Comparison of ENCODE assay signal across 8 cellular contexts in the genomic region with DNA sequence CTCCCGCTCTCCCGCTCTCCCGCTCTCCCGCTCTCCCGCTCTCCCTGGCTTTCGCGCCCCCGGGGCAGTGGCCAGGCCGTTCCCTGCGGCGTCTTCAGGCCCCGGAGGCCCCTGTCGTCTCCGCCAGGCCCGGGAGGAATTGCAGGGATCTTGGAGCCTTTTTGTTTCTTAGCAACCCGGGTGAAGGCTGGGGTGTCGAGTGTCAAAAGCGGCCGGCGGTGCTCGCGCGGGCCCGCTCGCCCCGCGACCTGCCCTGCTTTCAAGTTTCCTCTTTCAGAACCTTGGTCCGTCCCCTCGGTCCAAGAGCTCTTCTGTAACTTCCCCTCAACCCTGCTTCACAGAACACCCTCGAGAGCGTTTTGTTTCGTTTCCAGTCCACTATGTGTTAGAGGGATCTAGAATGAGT. TPM values are rescaled to one million over a fixed set of nuclear protein-coding genes. Genes with fewer than 3 reads are reported as not detected.
DNase-seq lines count a peak whose midpoint lies in the region; ATAC-seq and TF ChIP-seq lines count a peak whose summit lies in the region.

No MANE protein-coding gene starts in this region.

- H3K27me3 ChIP-seq in ectodermal cell (ENCODE audit: control insufficient read depth, insufficient read depth, low read length, poor library complexity, severe bottlenecking) = no peaks in the 10 kb centered on the region
- H3K27me3 ChIP-seq in liver (ENCODE audit: control insufficient read depth in 4 of 4, insufficient read depth in 4 of 4, low read length in 3 of 4) = no peaks in the 10 kb centered on the region

- TF ChIP-seq CTCF in liver (IDR thresholded peaks at IDR 0.05; ENCODE audit: low read depth, low read length, missing input control) = no peak

- H3K4me3 Mint-ChIP-seq in activated CD4-positive, alpha-beta T cell treated with anti-CD3 and anti-CD28 coated beads for 36 hours = peak overlapping the region; percentile 93

- DNase-seq in activated T-cell treated with anti-CD3 and anti-CD28 coated beads for 48 hours (ENCODE audit: low read depth) (peak; percentile 24), activated T-cell treated with anti-CD3 and anti-CD28 coated beads for 4 hours (no peak), NCI-H1417 treated with DMSO at 0.1 percent for 48 hours (lab: John Stamatoyannopoulos, UW) (peak; percentile 12)
- peak; percentile 59 for DNase-seq in activated CD4-positive, alpha-beta T cell treated with anti-CD3 and anti-CD28 coated beads for 36 hours
- peak; percentile 11 for DNase-seq in stimulated activated CD8-positive, alpha-beta memory T cell treated with anti-CD3 and anti-CD28 coated beads, Interleukin-12 subunit alpha, Interleukin-12 subunit beta, amount 100 ng/mL, for 1 hour (ENCODE audit: low read depth)

- peak overlapping the region; percentile 89 for H3K4me3 ChIP-seq in ectodermal cell (ENCODE audit: insufficient read depth, low read depth, low read length)
- peak overlapping the region; percentile 76 to 96 (median 89) for H3K4me3 ChIP-seq in liver (ENCODE audit: low read depth in 1 of 3, low read length in 3 of 3)

- POLR2A ChIA-PET in activated CD4-positive, alpha-beta T cell treated with anti-CD3 and anti-CD28 coated beads for 36 hours (lab: Charles Lee) = interaction anchor here (0.5 to 2.9 kb wide), 2 partner anchors 67 to 74 kb away, joined by 4 to 17 read pairs; partner anchors contain the start of gene RNF125

- H3K9ac ChIP-seq in liver (ENCODE audit: low read depth in 1 of 2, low read length in 2 of 2) = peak overlapping the region; percentile 34 to 74

- H3K36me3 ChIP-seq in ectodermal cell (ENCODE audit: control insufficient read depth, insufficient read depth, low read length) (no peaks in the 10 kb centered on the region), liver (ENCODE audit: control insufficient read depth in 4 of 4, insufficient read depth in 3 of 4, low read depth in 1 of 4, low read length in 3 of 4) (peaks cover 0 to 4% (median 0%) of the 10 kb centered on the region in 4 donors)

- peak; percentile 36 for ATAC-seq in HG02798 (IDR thresholded peaks at IDR 0.05; ENCODE audit: poor library complexity, unreplicated experiment)
- no peak for ATAC-seq in activated CD4-positive, alpha-beta T cell treated with anti-CD3 and anti-CD28 coated beads for 36 hours

- intact Hi-C loops in activated CD4-positive, alpha-beta T cell treated with anti-CD3 and anti-CD28 coated beads for 36 hours (cut with DNase I, micrococcal nuclease) = loop anchor here (5.0 to 10.0 kb wide), 3 partner anchors 41 to 439 kb away; no protein-coding TSS in a partner anchor

- 0 to 1% methylated on average over 32 of the region's 32 CpGs for WGBS in ectodermal cell, 2 experiments
- under 1% methylated on average over 32 of the region's 32 CpGs for WGBS in liver

- TF ChIP-seq RAD21 in liver (IDR thresholded peaks at IDR 0.05) = no peak

- no peaks in the 10 kb centered on the region for H3K27me3 Mint-ChIP-seq in activated CD4-positive, alpha-beta T cell treated with anti-CD3 and anti-CD28 coated beads for 36 hours

- H3K36me3 Mint-ChIP-seq in activated CD4-positive, alpha-beta T cell treated with anti-CD3 and anti-CD28 coated beads for 36 hours (ENCODE audit: low read depth) = peaks cover 38% of the 10 kb centered on the region

- H3K27ac ChIP-seq in ectodermal cell (ENCODE audit: insufficient read depth, low read depth, low read length, poor library complexity, severe bottlenecking) (peak overlapping the region; percentile 87), liver (ENCODE audit: low read depth in 1 of 2, low read length in 2 of 2) (peak overlapping the region; percentile 98 to 99)

- H3K9me3 ChIP-seq in ectodermal cell (ENCODE audit: control insufficient read depth, low read length) (no peaks in the 10 kb centered on the region), liver (ENCODE audit: control insufficient read depth in 4 of 4, low read length in 3 of 4) (no peaks in the 10 kb centered on the region)

- H3K9me3 Mint-ChIP-seq in activated CD4-positive, alpha-beta T cell treated with anti-CD3 and anti-CD28 coated beads for 36 hours (ENCODE audit: low read depth) = no peaks in the 10 kb centered on the region

- H3K4me1 Mint-ChIP-seq in activated CD4-positive, alpha-beta T cell treated with anti-CD3 and anti-CD28 coated beads for 36 hours = peaks cover 46% of the 10 kb centered on the region

- CTCF ChIA-PET in activated CD4-positive, alpha-beta T cell treated with anti-CD3 and anti-CD28 coated beads for 36 hours (lab: Charles Lee) = interaction anchor here (1.0 kb wide), 1 partner anchor 72 kb away, joined by 3 read pairs; no protein-coding TSS in a partner anchor

- peak overlapping the region; percentile 96 for H3K27ac Mint-ChIP-seq in activated CD4-positive, alpha-beta T cell treated with anti-CD3 and anti-CD28 coated beads for 36 hours

- H3K4me1 ChIP-seq in ectodermal cell (ENCODE audit: control insufficient read depth, insufficient read depth, low read length) (no peaks in the 10 kb centered on the region), liver (ENCODE audit: control insufficient read depth in 4 of 4, insufficient read depth in 4 of 4, low read length in 3 of 4) (peaks cover 7 to 45% (median 34%) of the 10 kb centered on the region in 4 donors)

TF ChIP-seq in liver, 16 proteins besides CTCF, POLR2A, EP300 and RAD21:
- TF ChIP-seq, protein P1, sequence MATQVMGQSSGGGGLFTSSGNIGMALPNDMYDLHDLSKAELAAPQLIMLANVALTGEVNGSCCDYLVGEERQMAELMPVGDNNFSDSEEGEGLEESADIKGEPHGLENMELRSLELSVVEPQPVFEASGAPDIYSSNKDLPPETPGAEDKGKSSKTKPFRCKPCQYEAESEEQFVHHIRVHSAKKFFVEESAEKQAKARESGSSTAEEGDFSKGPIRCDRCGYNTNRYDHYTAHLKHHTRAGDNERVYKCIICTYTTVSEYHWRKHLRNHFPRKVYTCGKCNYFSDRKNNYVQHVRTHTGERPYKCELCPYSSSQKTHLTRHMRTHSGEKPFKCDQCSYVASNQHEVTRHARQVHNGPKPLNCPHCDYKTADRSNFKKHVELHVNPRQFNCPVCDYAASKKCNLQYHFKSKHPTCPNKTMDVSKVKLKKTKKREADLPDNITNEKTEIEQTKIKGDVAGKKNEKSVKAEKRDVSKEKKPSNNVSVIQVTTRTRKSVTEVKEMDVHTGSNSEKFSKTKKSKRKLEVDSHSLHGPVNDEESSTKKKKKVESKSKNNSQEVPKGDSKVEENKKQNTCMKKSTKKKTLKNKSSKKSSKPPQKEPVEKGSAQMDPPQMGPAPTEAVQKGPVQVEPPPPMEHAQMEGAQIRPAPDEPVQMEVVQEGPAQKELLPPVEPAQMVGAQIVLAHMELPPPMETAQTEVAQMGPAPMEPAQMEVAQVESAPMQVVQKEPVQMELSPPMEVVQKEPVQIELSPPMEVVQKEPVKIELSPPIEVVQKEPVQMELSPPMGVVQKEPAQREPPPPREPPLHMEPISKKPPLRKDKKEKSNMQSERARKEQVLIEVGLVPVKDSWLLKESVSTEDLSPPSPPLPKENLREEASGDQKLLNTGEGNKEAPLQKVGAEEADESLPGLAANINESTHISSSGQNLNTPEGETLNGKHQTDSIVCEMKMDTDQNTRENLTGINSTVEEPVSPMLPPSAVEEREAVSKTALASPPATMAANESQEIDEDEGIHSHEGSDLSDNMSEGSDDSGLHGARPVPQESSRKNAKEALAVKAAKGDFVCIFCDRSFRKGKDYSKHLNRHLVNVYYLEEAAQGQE (IDR thresholded peaks at IDR 0.05) = peak; percentile 69
- TF ChIP-seq EGR1 (IDR thresholded peaks at IDR 0.05; ENCODE audit: low read depth in 2 of 2) = no peak

RNA-seq across cellular contexts. Expression of gene RNF138, which starts 1.4 kb away (rescaled TPM):
- 10 to 100 TPM; 84.4 to 85.1 TPM for total RNA-seq in activated CD4-positive, alpha-beta T cell treated with anti-CD3 and anti-CD28 coated beads for 36 hours
- polyA plus RNA-seq in ectodermal cell (2013, experiment 1 of 4) = 80.7 TPM
- polyA plus RNA-seq in ectodermal cell (2013, experiment 2 of 4) = 73.3 TPM
- 67.6 TPM for polyA plus RNA-seq in ectodermal cell (2013, experiment 3 of 4)
- polyA plus RNA-seq in ectodermal cell (2013, experiment 4 of 4) = 72.1 TPM
- 10 to 100 TPM; 13.0 to 24.7 TPM for total RNA-seq in liver
- polyA plus RNA-seq in liver = 10 to 100 TPM in 1 of 2 donors, 1 to 10 TPM in 1; 6.9 to 11.7 TPM
